15 cellular contexts compared by ENCODE assay signal in genomic region chr3:180466401-180467005, GRCh38.
"Had no signal": no experiment of that assay in that cellular context is flagged by ENCODE, and none has a peak within 500 bp of the region (broad histone marks: within the 10 kb centered on the region; RNA-seq: fewer than 3 reads in every experiment).

No MANE protein-coding gene starts in this region.

- DNase-seq: activated CD4-positive, alpha-beta T cell treated with anti-CD3 and anti-CD28 coated beads, Interleukin-2, amount 10 ng/mL, durations not matched to agents 24 days and 14 days; activated CD8-positive, alpha-beta T cell treated with anti-CD3 and anti-CD28 coated beads, Interleukin-2, amount 10 ng/mL, durations not matched to agents 7 days and 5 days; activated naive CD4-positive, alpha-beta T cell treated with anti-CD3 and anti-CD28 coated beads, Interleukin-2, amount 10 ng/mL, durations not matched to agents 7 days and 5 days; activated T-cell treated with anti-CD3 and anti-CD28 coated beads, Interleukin-2, amount 50 U/mL, for 24 hours; effector CD8-positive, alpha-beta T cell; heart left ventricle; left ventricle myocardium inferior; mucosa of descending colon; naive B cell; retina; stimulated activated CD8-positive, alpha-beta memory T cell treated with anti-CD3 and anti-CD28 coated beads, Interleukin-4, amount 100 ng/mL, for 48 hours; stimulated activated naive CD4-positive, alpha-beta T cell; SW 1271; thyroid gland had no signal

- H3K4me3 ChIP-seq: gastroesophageal sphincter, heart left ventricle, left ventricle myocardium inferior, mucosa of descending colon, thyroid gland had no signal

- H3K27me3 ChIP-seq: gastroesophageal sphincter, heart left ventricle, thyroid gland had no signal

- H3K9me3 ChIP-seq: thyroid gland had no signal

- H3K4me1 ChIP-seq: gastroesophageal sphincter, heart left ventricle, left ventricle myocardium inferior, thyroid gland had no signal

- ATAC-seq: activated CD8-positive, alpha-beta T cell treated with anti-CD3 and anti-CD28 coated beads, Interleukin-2, amount 10 ng/mL, durations not matched to agents 7 days and 5 days; gastroesophageal sphincter; heart left ventricle; mucosa of descending colon had no signal

- H3K36me3 ChIP-seq: gastroesophageal sphincter, heart left ventricle, left ventricle myocardium inferior, thyroid gland had no signal

- H3K27ac ChIP-seq: gastroesophageal sphincter, heart left ventricle, left ventricle myocardium inferior, thyroid gland had no signal
